ENCODE assay signal across 18 cellular contexts in the genomic region with DNA sequence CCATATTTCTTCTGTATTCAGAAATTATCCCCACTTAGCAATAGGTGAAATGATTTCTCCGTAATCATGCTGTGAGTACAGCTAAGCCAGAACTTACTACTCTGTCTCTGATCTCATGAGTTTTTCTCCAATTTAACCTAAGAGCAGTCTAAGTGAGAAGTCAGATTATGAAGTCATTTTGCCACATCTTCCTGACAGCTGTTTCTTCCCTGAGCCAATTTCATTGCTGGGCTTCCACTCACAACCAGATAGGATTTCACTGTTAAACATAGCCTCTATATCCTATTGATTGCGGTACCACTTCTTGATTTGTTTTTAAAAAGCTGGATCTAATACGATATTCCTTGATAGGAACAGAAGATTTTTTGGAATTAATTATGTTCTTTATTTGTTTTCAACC.
"Had no signal": no experiment of that assay in that cellular context is flagged by ENCODE, and none has a peak within 500 bp of the region (broad histone marks: within the 10 kb centered on the region; RNA-seq: fewer than 3 reads in every experiment).

No MANE protein-coding gene starts in this region.

- H3K4me3 ChIP-seq: K562 had no signal

- H3K9ac ChIP-seq: KMS-11 had no signal

- H3K4me2 ChIP-seq: KMS-11 had no signal

- DNase-seq: Kasumi-1, MM.1S, NCI-H1092 treated with DMSO at 0.1 percent for 48 hours, NCI-H1436, NCI-H187, NCI-H2029, NCI-H2081 treated with DMSO at 0.1 percent for 48 hours, NCI-H226, NCI-H446, NCI-H510A, NCI-H524 treated with DMSO at 0.1 percent for 48 hours, NCI-H69, NCI-H774, PC-3, SHP77 had no signal

- H3K27ac ChIP-seq: KMS-11, RWPE1 had no signal
